Comparison of ENCODE assay signal across 9 cellular contexts in the genomic region with DNA sequence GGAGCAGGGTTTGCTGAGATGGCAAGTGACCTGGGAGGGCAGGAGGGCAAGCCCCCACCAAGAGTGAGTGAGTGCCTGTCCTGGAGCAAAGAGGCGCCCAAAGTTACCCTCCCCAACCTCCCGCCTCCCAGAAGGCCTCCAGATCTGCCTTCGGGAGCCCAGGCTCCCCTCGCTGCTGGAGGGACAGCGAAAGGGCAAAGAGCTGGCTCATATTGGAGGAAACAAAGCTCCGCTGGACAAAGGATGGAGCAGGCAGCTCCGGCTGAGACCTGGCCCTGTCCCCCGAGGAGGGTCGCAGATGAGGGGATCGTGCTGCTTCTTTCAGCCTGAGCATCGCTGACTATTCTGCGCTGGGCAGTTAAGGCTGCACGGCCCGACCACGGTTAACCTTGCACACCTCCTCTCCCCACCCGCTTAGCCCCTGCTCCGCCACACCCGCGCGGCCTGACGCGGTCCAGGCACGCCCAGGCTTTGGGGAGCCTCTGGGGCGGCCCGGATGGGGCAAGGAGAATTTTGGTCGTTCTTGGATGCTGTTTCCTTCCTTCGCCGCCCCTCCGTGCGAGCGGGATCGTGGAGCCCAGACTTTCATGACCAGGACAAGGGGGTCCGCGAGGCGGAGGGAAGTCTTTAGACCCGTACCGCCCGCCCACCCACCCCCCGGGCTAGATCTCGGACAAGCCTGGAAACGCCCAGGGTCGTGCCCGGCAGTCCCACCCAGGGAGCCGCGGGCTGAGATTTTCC. TPM values are rescaled to one million over a fixed set of nuclear protein-coding genes. Genes with fewer than 3 reads are reported as not detected.
DNase-seq lines count a peak whose midpoint lies in the region; ATAC-seq and TF ChIP-seq lines count a peak whose summit lies in the region.
"Had no signal": no experiment of that assay in that cellular context is flagged by ENCODE, and none has a peak within 500 bp of the region (broad histone marks: within the 10 kb centered on the region; RNA-seq: fewer than 3 reads in every experiment).

No MANE protein-coding gene starts in this region.

- H3K27me3 Mint-ChIP-seq in activated naive CD4-positive, alpha-beta T cell treated with anti-CD3 and anti-CD28 coated beads, Interleukin-2, amount 50 U/mL, for 24 hours, result peaks cover 11% of the 10 kb centered on the region
- peaks cover 64% of the 10 kb centered on the region for H3K27me3 Mint-ChIP-seq in endodermal cell (ENCODE audit: insufficient read depth)

- 4 to 7% methylated on average over 13 to 45 of the region's 45 CpGs for WGBS in endodermal cell (ENCODE audit: insufficient coverage in 1 of 2, insufficient read length in 1 of 2), 2 experiments
- WGBS in upper lobe of left lung, 2 donors, result 28 to 51% methylated on average over 14 to 34 of the region's 45 CpGs

- H3K36me3 ChIP-seq in endodermal cell (ENCODE audit: control insufficient read depth, insufficient read depth, low read length), result no peaks in the 10 kb centered on the region
- no peaks in the 10 kb centered on the region for H3K36me3 ChIP-seq in muscle layer of colon (ENCODE audit: insufficient read depth, low read length)
- no peaks in the 10 kb centered on the region for H3K36me3 ChIP-seq in upper lobe of left lung
- no peaks in the 10 kb centered on the region for H3K36me3 ChIP-seq in BE2C

- peaks cover 36% of the 10 kb centered on the region for H3K27me3 ChIP-seq in endodermal cell (ENCODE audit: control insufficient read depth, insufficient read depth, low read length, poor library complexity, severe bottlenecking)
- H3K27me3 ChIP-seq in muscle layer of colon (ENCODE audit: control insufficient read depth in 1 of 2, insufficient read depth in 2 of 2, low read length in 2 of 2), result no peaks in the 10 kb centered on the region
- H3K27me3 ChIP-seq in upper lobe of left lung, result peaks cover 0 to 7% (median 0%) of the 10 kb centered on the region in 4 donors
- no peaks in the 10 kb centered on the region for H3K27me3 ChIP-seq in BE2C

- TF ChIP-seq POLR2A in upper lobe of left lung (IDR thresholded peaks at IDR 0.05), result no peak

- H3K9me3 Mint-ChIP-seq in activated naive CD4-positive, alpha-beta T cell treated with anti-CD3 and anti-CD28 coated beads, Interleukin-2, amount 50 U/mL, for 24 hours, result no peaks in the 10 kb centered on the region
- H3K9me3 Mint-ChIP-seq in activated naive CD4-positive, alpha-beta T cell treated with anti-CD3 and anti-CD28 coated beads, Interleukin-2, amount 50 U/mL, for 72 hours, result no peaks in the 10 kb centered on the region
- H3K9me3 Mint-ChIP-seq in endodermal cell, result no peaks in the 10 kb centered on the region

- no peak overlapping the region for H3K9ac ChIP-seq in endodermal cell (ENCODE audit: extremely low read depth, low read length, poor library complexity, severe bottlenecking)
- H3K9ac ChIP-seq in muscle layer of colon (ENCODE audit: low read length), result no peak overlapping the region

- H3K27ac Mint-ChIP-seq in activated naive CD4-positive, alpha-beta T cell treated with anti-CD3 and anti-CD28 coated beads, Interleukin-2, amount 50 U/mL, for 24 hours, result no peak overlapping the region
- peak overlapping the region in 1 of 2 donors; percentile 18 for H3K27ac Mint-ChIP-seq in activated naive CD4-positive, alpha-beta T cell treated with anti-CD3 and anti-CD28 coated beads, Interleukin-2, amount 50 U/mL, for 72 hours
- no peak overlapping the region for H3K27ac Mint-ChIP-seq in endodermal cell

- H3K36me3 Mint-ChIP-seq in activated naive CD4-positive, alpha-beta T cell treated with anti-CD3 and anti-CD28 coated beads, Interleukin-2, amount 50 U/mL, for 24 hours, result no peaks in the 10 kb centered on the region
- no peaks in the 10 kb centered on the region for H3K36me3 Mint-ChIP-seq in activated naive CD4-positive, alpha-beta T cell treated with anti-CD3 and anti-CD28 coated beads, Interleukin-2, amount 50 U/mL, for 72 hours
- H3K36me3 Mint-ChIP-seq in endodermal cell (ENCODE audit: low read depth), result peaks cover 6% of the 10 kb centered on the region

- H3K4me3 Mint-ChIP-seq in activated naive CD4-positive, alpha-beta T cell treated with anti-CD3 and anti-CD28 coated beads, Interleukin-2, amount 50 U/mL, for 24 hours, result peak overlapping the region; percentile 82
- H3K4me3 Mint-ChIP-seq in endodermal cell, result peak overlapping the region; percentile 66

- H3K27ac ChIP-seq in endodermal cell (ENCODE audit: low read depth, low read length) (no peak overlapping the region), muscle layer of colon (ENCODE audit: low read depth, low read length) (peak overlapping the region; percentile 49), upper lobe of left lung (peak overlapping the region; percentile 72 to 88 (median 87))

- no peak for TF ChIP-seq CTCF in endodermal cell (conservative IDR thresholded peaks at IDR 0.05)
- no peak for TF ChIP-seq CTCF in upper lobe of left lung (IDR thresholded peaks at IDR 0.05)
- no peak for TF ChIP-seq CTCF in BE2C (IDR thresholded peaks at IDR 0.05; ENCODE audit: low read depth, low read length)

- no peaks in the 10 kb centered on the region for H3K9me3 ChIP-seq in endodermal cell (ENCODE audit: control insufficient read depth, low read length)
- H3K9me3 ChIP-seq in muscle layer of colon (ENCODE audit: low read length), result no peaks in the 10 kb centered on the region
- no peaks in the 10 kb centered on the region for H3K9me3 ChIP-seq in upper lobe of left lung
- no peaks in the 10 kb centered on the region for H3K9me3 ChIP-seq in BE2C

- no peak for TF ChIP-seq EP300 in upper lobe of left lung (IDR thresholded peaks at IDR 0.05)

- no peak for ATAC-seq in activated naive CD4-positive, alpha-beta T cell treated with anti-CD3 and anti-CD28 coated beads, Interleukin-2, amount 50 U/mL, for 72 hours
- ATAC-seq in upper lobe of left lung (ENCODE audit: low FRiP score in 2 of 2), result peak in 1 of 2 donors; percentile 28

- no peak for DNase-seq in activated naive CD4-positive, alpha-beta T cell treated with anti-CD3 and anti-CD28 coated beads, Interleukin-2, amount 50 U/mL, for 72 hours (ENCODE audit: low spot score in 2 of 2)
- DNase-seq in endodermal cell, result peak; percentile 76
- peak in 1 of 2 donors; percentile 89 for DNase-seq in upper lobe of left lung
- DNase-seq in SHP77 (lab: John Stamatoyannopoulos, UW), result no peak
- DNase-seq in NCI-H1092 (lab: John Stamatoyannopoulos, UW), result no peak
- no peak for DNase-seq in BE2C
- DNase-seq: NCI-H748 treated with DMSO at 0.1 percent for 48 hours had no signal

- H3K4me1 ChIP-seq in endodermal cell (ENCODE audit: control insufficient read depth, insufficient read depth, low read length) (peaks cover 3% of the 10 kb centered on the region), muscle layer of colon (ENCODE audit: insufficient read depth, low read length) (peaks cover 24% of the 10 kb centered on the region), upper lobe of left lung (peaks cover 26 to 50% (median 34%) of the 10 kb centered on the region in 4 donors), BE2C (no peaks in the 10 kb centered on the region)

- H3K4me3 ChIP-seq in endodermal cell (ENCODE audit: low read length) (peak overlapping the region; percentile 82), muscle layer of colon (ENCODE audit: low read depth in 1 of 2, low read length in 2 of 2) (peak overlapping the region; percentile 45 to 56), upper lobe of left lung (peak overlapping the region; percentile 74 to 92 (median 82)), BE2C (ENCODE audit: low read depth, low read length) (no peak overlapping the region)

- H3K4me1 Mint-ChIP-seq in activated naive CD4-positive, alpha-beta T cell treated with anti-CD3 and anti-CD28 coated beads, Interleukin-2, amount 50 U/mL, for 24 hours, result peaks cover 35% of the 10 kb centered on the region
- H3K4me1 Mint-ChIP-seq in endodermal cell, result peaks cover 8% of the 10 kb centered on the region

RNA-seq across cellular contexts. Expression of gene PLCD1, which starts 0.7 kb away (rescaled TPM):
- total RNA-seq in activated naive CD4-positive, alpha-beta T cell treated with anti-CD3 and anti-CD28 coated beads, Interleukin-2, amount 50 U/mL, for 72 hours, result 10 to 100 TPM; 10.0 to 18.5 TPM
- total RNA-seq in endodermal cell, result 10 to 100 TPM; 54.3 to 66.6 TPM
- 45.4 TPM for polyA plus RNA-seq in endodermal cell (2013, experiment 1 of 2)
- 46.2 TPM for polyA plus RNA-seq in endodermal cell (2013, experiment 2 of 2)
- total RNA-seq in upper lobe of left lung, result 10 to 100 TPM; 20.8 to 80.1 (median 36.1) TPM
- polyA plus RNA-seq in BE2C (2012; ENCODE audit: insufficient read depth, insufficient read length, low read depth), result 0.85 TPM

RNA-seq across cellular contexts. Expression of gene DLEC1, which starts 10.2 kb away (rescaled TPM):
- 1 to 10 TPM in 1 of 2 donors, under 1 TPM in 1; 0.18 to 1.9 TPM for total RNA-seq in activated naive CD4-positive, alpha-beta T cell treated with anti-CD3 and anti-CD28 coated beads, Interleukin-2, amount 50 U/mL, for 72 hours
- total RNA-seq in endodermal cell (1 to 10 TPM; 3.9 to 6.0 TPM), upper lobe of left lung (10 to 100 TPM in 3 of 6 donors, 1 to 10 TPM in 3; 2.3 to 34.8 (median 14.3) TPM)
- polyA plus RNA-seq in endodermal cell (2013, experiment 1 of 2), result 1.5 TPM
- polyA plus RNA-seq in endodermal cell (2013, experiment 2 of 2), result 0.83 TPM
- polyA plus RNA-seq in BE2C (2012; ENCODE audit: insufficient read depth, insufficient read length, low read depth), result not detected

RNA-seq across cellular contexts. Expression of gene VILL, which starts 38.2 kb away (rescaled TPM):
- 10 to 100 TPM; 13.2 to 13.8 TPM for total RNA-seq in activated naive CD4-positive, alpha-beta T cell treated with anti-CD3 and anti-CD28 coated beads, Interleukin-2, amount 50 U/mL, for 72 hours
- total RNA-seq in endodermal cell (10 to 100 TPM; 16.0 to 21.3 TPM), upper lobe of left lung (10 to 100 TPM in 5 of 6 donors, 1 to 10 TPM in 1; 5.6 to 41.9 (median 19.0) TPM)
- 4.4 TPM for polyA plus RNA-seq in endodermal cell (2013, experiment 1 of 2)
- 3.5 TPM for polyA plus RNA-seq in endodermal cell (2013, experiment 2 of 2)
- polyA plus RNA-seq in BE2C (2012; ENCODE audit: insufficient read depth, insufficient read length, low read depth), result 12.7 TPM
